In genomic region chr17:2085648-2085949, GRCh38 we compare ENCODE assay signal across 10 cellular contexts. TPM values are rescaled to one million over a fixed set of nuclear protein-coding genes. Genes with fewer than 3 reads are reported as not detected.
A peak's percentile ranks its signal among the peaks of the same experiment; 100 is the strongest.
DNase-seq lines count a peak whose midpoint lies in the region; ATAC-seq and TF ChIP-seq lines count a peak whose summit lies in the region.
"Had no signal": no experiment of that assay in that cellular context is flagged by ENCODE, and none has a peak within 500 bp of the region (broad histone marks: within the 10 kb centered on the region; RNA-seq: fewer than 3 reads in every experiment).

No MANE protein-coding gene starts in this region.

- no peak for TF ChIP-seq CTCF in astrocyte of the cerebellum (IDR thresholded peaks at IDR 0.05; ENCODE audit: low read depth, low read length, missing control alignments)

- ATAC-seq in left ventricle myocardium superior: peak; percentile 55
- ATAC-seq in sciatic nerve: peak; percentile 35

- H3K4me3 ChIP-seq in astrocyte of the cerebellum (ENCODE audit: low read depth, low read length): no peak overlapping the region

- in situ Hi-C loops in astrocyte of the cerebellum (cut with HindIII; ENCODE audit: low sequenced_read_pairs): loop anchor here (5.0 to 25.0 kb wide), 2 partner anchors 57 to 177 kb away; no protein-coding TSS in a partner anchor

- DNase-seq in GM03348 (ENCODE audit: low spot score): peak; percentile 42
- DNase-seq in astrocyte of the cerebellum (ENCODE audit: low read depth): peak; percentile 68
- peak; percentile 76 for DNase-seq in left ventricle myocardium superior
- no peak for DNase-seq in sciatic nerve (ENCODE audit: low spot score)
- DNase-seq in AML-193 (lab: John Stamatoyannopoulos, UW): no peak
- DNase-seq in stimulated activated naive CD4-positive, alpha-beta T cell (lab: John Stamatoyannopoulos, UW): no peak
- no peak for DNase-seq in UCSD-AML1 (lab: John Stamatoyannopoulos, UW; ENCODE audit: unreplicated experiment)
- no peak for DNase-seq in posterior vena cava (ENCODE audit: low spot score)
- DNase-seq: foreskin keratinocyte, NCI-H510A had no signal

- intact Hi-C loops in left ventricle myocardium superior (cut with micrococcal nuclease) (no loop called here), sciatic nerve (cut with DNase I) (no loop called here), posterior vena cava (cut with DNase I) (no loop called here)

RNA-seq across cellular contexts. Expression of gene HIC1, which starts 30.7 kb away (rescaled TPM):
- total RNA-seq in left ventricle myocardium superior (19.0 TPM), sciatic nerve (85.0 TPM), posterior vena cava (10 to 100 TPM; 41.3 to 64.2 TPM)

RNA-seq across cellular contexts. Expression of gene OVCA2, which starts 43.8 kb away (rescaled TPM):
- total RNA-seq in left ventricle myocardium superior (14.4 TPM), sciatic nerve (12.9 TPM), posterior vena cava (10 to 100 TPM; 17.4 to 21.2 TPM)

RNA-seq across cellular contexts. Expression of gene DPH1, which starts 55.6 kb away (rescaled TPM):
- total RNA-seq in left ventricle myocardium superior (28.9 TPM), sciatic nerve (37.7 TPM), posterior vena cava (10 to 100 TPM; 26.5 to 27.9 TPM)

Comparison
In these comparisons a context has a peak if more than half of its experiments do, and no peak if none do; other contexts are left out.
1. DNase-seq: peak in GM03348 (single experiment), astrocyte of the cerebellum (single experiment) and left ventricle myocardium superior (single experiment); none in sciatic nerve (single experiment), AML-193 (0 of 2), stimulated activated naive CD4-positive, alpha-beta T cell (0 of 6), UCSD-AML1 (single experiment) and posterior vena cava (single experiment).